In genomic region chr15:23033979-23034378, GRCh38 we compare ENCODE assay signal across 20 cellular contexts.
"Had no signal": no experiment of that assay in that cellular context is flagged by ENCODE, and none has a peak within 500 bp of the region (broad histone marks: within the 10 kb centered on the region; RNA-seq: fewer than 3 reads in every experiment).

No MANE protein-coding gene starts in this region.

- ATAC-seq: effector memory CD8-positive, alpha-beta T cell; gastroesophageal sphincter; lower lobe of right lung; natural killer cell treated with Interleukin-12 subunit alpha and Interleukin-12 subunit beta and Interleukin-15 and Interleukin-18, amount 100 ng/mL, for 72 hours; right cardiac atrium had no signal

- H3K27me3 ChIP-seq: esophagus muscularis mucosa, gastroesophageal sphincter, neural progenitor cell, ovary, suprapubic skin, thyroid gland had no signal

- H3K9me3 ChIP-seq: esophagus muscularis mucosa, gastroesophageal sphincter, left ventricle myocardium inferior, lower lobe of right lung, ovary, suprapubic skin, thyroid gland had no signal

- H3K4me3 ChIP-seq: esophagus muscularis mucosa, gastroesophageal sphincter, left ventricle myocardium inferior, lower lobe of right lung, neural progenitor cell, ovary, suprapubic skin, thyroid gland had no signal

- H3K27ac ChIP-seq: epithelial cell of prostate, esophagus muscularis mucosa, gastroesophageal sphincter, left ventricle myocardium inferior, lower lobe of right lung, neural progenitor cell, ovary, suprapubic skin, thyroid gland had no signal

- H3K36me3 ChIP-seq: ovary had no signal

- DNase-seq: effector memory CD8-positive, alpha-beta T cell; glutamatergic neuron; islet precursor cell; left ventricle myocardium inferior; lower lobe of right lung; midbrain; nucleus accumbens; ovary; right cardiac atrium; small intestine; stimulated activated CD4-positive, alpha-beta T cell treated with anti-CD3 and anti-CD28 coated beads, Interleukin-12 subunit alpha, Interleukin-12 subunit beta, amount 100 ng/mL, for 4 hours; stimulated activated naive CD4-positive, alpha-beta T cell treated with Interleukin-2 at 50 U/mL for 16 hours; thyroid gland had no signal

- FAIRE-seq: small intestine, urothelium cell line had no signal
